Comparison of ENCODE assay signal across 8 cellular contexts in the genomic region with DNA sequence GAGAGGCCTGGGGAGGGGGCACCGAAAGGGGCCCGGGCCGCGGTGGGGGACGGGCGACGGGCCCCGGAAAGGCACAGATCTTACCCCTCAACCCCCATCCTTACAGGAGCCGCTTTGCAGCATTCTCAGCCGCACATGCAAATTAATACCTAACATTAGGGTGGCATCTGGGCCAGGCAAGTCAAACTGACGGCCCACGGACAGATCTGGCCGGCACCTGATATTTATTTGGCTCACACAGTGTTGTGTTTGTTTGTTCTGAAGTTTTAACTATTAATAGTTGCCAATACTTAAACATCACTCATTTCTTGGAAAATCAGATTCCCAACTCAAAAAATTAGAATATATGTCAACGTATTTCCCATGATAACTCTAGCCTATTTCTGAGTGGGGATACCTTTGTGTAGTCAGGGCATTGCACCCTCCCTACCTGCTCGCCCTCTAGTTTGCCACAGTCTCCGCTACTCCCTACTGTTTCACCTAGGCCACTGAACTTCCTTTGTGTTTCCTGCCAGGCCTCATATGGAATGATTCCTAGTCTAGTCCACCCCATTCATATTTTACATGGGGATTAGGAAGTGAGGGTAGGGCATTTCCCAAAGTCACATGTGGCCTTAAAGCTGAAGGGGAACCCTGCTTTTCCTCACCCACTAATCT.
A peak's percentile ranks its signal among the peaks of the same experiment; 100 is the strongest.
DNase-seq lines count a peak whose midpoint lies in the region; ATAC-seq, FAIRE-seq and TF ChIP-seq lines count a peak whose summit lies in the region.

No MANE protein-coding gene starts in this region.

- no peak overlapping the region for H3K27ac ChIP-seq in ACC112 (ENCODE audit: low read depth, low read length)
- H3K27ac ChIP-seq in adrenal gland: peak overlapping the region; percentile 16 to 87 (median 48)
- peak overlapping the region; percentile 74 for H3K27ac ChIP-seq in HepG2 (ENCODE audit: extremely low read length, insufficient read depth, low read length)
- peak overlapping the region; percentile 35 to 91 (median 86) for H3K27ac ChIP-seq in tibial nerve

- H3K4me3 ChIP-seq in ACC112 (ENCODE audit: low read depth, low read length) (peak overlapping the region; percentile 76), adrenal gland (peak overlapping the region in 2 of 4 donors; percentile 32 to 56), HepG2 (replicated peaks in 1 of 3; ENCODE audit: insufficient read depth in 1 of 3, low read depth in 2 of 3, low read length in 3 of 3) (peak overlapping the region; percentile 59 to 67 (median 66)), tibial nerve (peak overlapping the region; percentile 28 to 63 (median 49))

- TSS peak; percentile 79 for BruUV-seq in HepG2 (replicated peaks; lab: Mats Ljungman, UMichigan)

- peak overlapping the region; percentile 76 for H3K9ac ChIP-seq in HepG2 (ENCODE audit: insufficient read depth, low read depth, low read length)

- H3K79me2 ChIP-seq in ACC112 (ENCODE audit: control insufficient read depth, insufficient read depth, low read length, unreplicated experiment): no peaks in the 10 kb centered on the region
- no peaks in the 10 kb centered on the region for H3K79me2 ChIP-seq in HepG2 (ENCODE audit: insufficient read depth, low read length)

- no peaks in the 10 kb centered on the region for H3K9me3 ChIP-seq in adrenal gland (replicated peaks in 1 of 3)
- H3K9me3 ChIP-seq in HepG2 (ENCODE audit: low read length): no peaks in the 10 kb centered on the region
- H3K9me3 ChIP-seq in tibial nerve: peaks cover 0 to 6% (median 0%) of the 10 kb centered on the region in 4 donors

- intact Hi-C loops in adrenal gland (cut with DNase I) (loop anchor here (10.0 kb wide), 2 partner anchors 62 to 122 kb away; no protein-coding TSS in a partner anchor), HepG2 (cut with micrococcal nuclease; ENCODE audit: unreplicated experiment) (loop anchor here (2.0 kb wide), 1 partner anchor 40 kb away; no protein-coding TSS in a partner anchor)

- H2AFZ ChIP-seq in ACC112 (ENCODE audit: low read length, unreplicated experiment): peak overlapping the region; percentile 51
- no peak overlapping the region for H2AFZ ChIP-seq in HepG2 (ENCODE audit: low read length)

- in situ Hi-C loops in HepG2 (cut with HindIII; ENCODE audit: extremely low pct_ligation_motif_present, low pct_unique_long_range_greater_than_20kb): no loop called here

- WGBS in adrenal gland, 4 donors: 16 to 39% (median 19%) methylated on average over 6 to 16 of the region's 16 CpGs
- 13% methylated on average over 16 of the region's 16 CpGs for WGBS in HepG2 (ENCODE audit: low lambda C conversion rate)
- 16 to 26% methylated on average over 8 to 16 of the region's 16 CpGs for WGBS in tibial nerve, 2 donors

- TF ChIP-seq CTCF in adrenal gland (IDR thresholded peaks at IDR 0.05) (no peak), HepG2 (CRISPR knock-in tag; IDR thresholded peaks at IDR 0.05) (no peak), tibial nerve (IDR thresholded peaks at IDR 0.05) (no peak)

- no peak for TF ChIP-seq POLR2A in adrenal gland (IDR thresholded peaks at IDR 0.05)
- TF ChIP-seq POLR2A in HepG2 (IDR thresholded peaks at IDR 0.05; ENCODE audit: insufficient read depth in 1 of 2, low read depth in 2 of 2, low read length in 2 of 2): no peak
- TF ChIP-seq POLR2A in tibial nerve (IDR thresholded peaks at IDR 0.05): no peak

- H3K36me3 ChIP-seq in ACC112 (ENCODE audit: insufficient read depth, low read length): no peaks in the 10 kb centered on the region
- H3K36me3 ChIP-seq in adrenal gland (replicated peaks in 1 of 2): no peaks in the 10 kb centered on the region
- H3K36me3 ChIP-seq in HepG2 (replicated peaks in 1 of 2; ENCODE audit: control insufficient read depth in 1 of 2, insufficient read depth in 2 of 2, low read length in 2 of 2): no peaks in the 10 kb centered on the region
- no peaks in the 10 kb centered on the region for H3K36me3 ChIP-seq in tibial nerve

- CTCF ChIA-PET in HepG2 (lab: Yijun Ruan, JAX; ENCODE audit: low intra/inter-chr PET ratio, low total read pairs): no interaction called here

- TF ChIP-seq EP300 in HepG2 (IDR thresholded peaks at IDR 0.05; ENCODE audit: low read depth in 2 of 2, low read length in 2 of 2): no peak
- no peak for TF ChIP-seq EP300 in HepG2 (CRISPR knock-in tag; IDR thresholded peaks at IDR 0.05; ENCODE audit: borderline replicate concordance)
- TF ChIP-seq EP300 in tibial nerve (IDR thresholded peaks at IDR 0.05): no peak

- peak overlapping the region; percentile 76 for H3K4me2 ChIP-seq in HepG2 (ENCODE audit: low read depth, low read length)

- H3K4me1 ChIP-seq in ACC112 (ENCODE audit: control insufficient read depth, insufficient read depth, low read length, unreplicated experiment) (no peaks in the 10 kb centered on the region), adrenal gland (replicated peaks in 1 of 2) (peaks cover 0 to 16% of the 10 kb centered on the region in 2 donors), HepG2 (ENCODE audit: insufficient read depth, low read length) (peaks cover 55% of the 10 kb centered on the region), tibial nerve (peaks cover 0 to 21% (median 5%) of the 10 kb centered on the region in 4 donors)

- DNase-seq in GM19239 (ENCODE audit: insufficient read length, low spot score) (no peak), adrenal gland (no peak), HepG2 (ENCODE audit: low spot score) (no peak), tibial nerve (ENCODE audit: low spot score in 2 of 2) (no peak), globus pallidus (ENCODE audit: low spot score) (no peak)
- no peak for DNase-seq in stimulated activated CD4-positive, alpha-beta T cell treated with anti-CD3 and anti-CD28 coated beads, Interleukin-4, amount 100 ng/mL, for 1 hour

- FAIRE-seq in GM19239 (lab: Jason Lieb, UNC): peak; percentile 21
- no peak for FAIRE-seq in HepG2 (lab: Jason Lieb, UNC)

- POLR2A ChIA-PET in HepG2 (lab: Yijun Ruan, JAX): interaction anchor here (0.7 to 1.9 kb wide), 25 partner anchors 10 to 255 kb away, joined by 3 to 18 read pairs (median 3); a partner anchor contains a TSS

- ATAC-seq in HG03196 (IDR thresholded peaks at IDR 0.05; ENCODE audit: unreplicated experiment) (peak; percentile 47), HepG2 (peak; percentile 34; the same call in 2 of the 3 replicates)

- TF ChIP-seq RAD21 in HepG2 (CRISPR knock-in tag; IDR thresholded peaks at IDR 0.05): no peak

- H3K27me3 ChIP-seq in ACC112 (ENCODE audit: insufficient read depth, low read length) (no peaks in the 10 kb centered on the region), adrenal gland (no peaks in the 10 kb centered on the region), HepG2 (ENCODE audit: control insufficient read depth in 1 of 2, insufficient read depth in 2 of 2, low read length in 2 of 2) (no peaks in the 10 kb centered on the region), tibial nerve (no peaks in the 10 kb centered on the region)

- H4K20me1 ChIP-seq in HepG2 (ENCODE audit: insufficient read depth, low read length): no peaks in the 10 kb centered on the region

TF ChIP-seq in HepG2, 621 proteins besides CTCF, POLR2A, EP300 and RAD21 (continues in another document):
- TF ChIP-seq ZNF180 (CRISPR knock-in tag; IDR thresholded peaks at IDR 0.05; ENCODE audit: borderline replicate concordance, low read depth) (peak; percentile 100; the same call in 1 of the 2 replicates), ZNF816 (CRISPR knock-in tag; IDR thresholded peaks at IDR 0.05; ENCODE audit: borderline replicate concordance) (no peak; the same call in 1 of the 2 replicates), SP4 (CRISPR knock-in tag; IDR thresholded peaks at IDR 0.05) (no peak), ZFP36 (IDR thresholded peaks at IDR 0.05; ENCODE audit: borderline replicate concordance, low read depth, low read length, partially characterized antibody) (peak; percentile 33), ZSCAN30 (CRISPR knock-in tag; IDR thresholded peaks at IDR 0.05) (0 out of 2 replicates have a peak, but pooled peaks have one; percentile 1)
- TF ChIP-seq, protein P1, sequence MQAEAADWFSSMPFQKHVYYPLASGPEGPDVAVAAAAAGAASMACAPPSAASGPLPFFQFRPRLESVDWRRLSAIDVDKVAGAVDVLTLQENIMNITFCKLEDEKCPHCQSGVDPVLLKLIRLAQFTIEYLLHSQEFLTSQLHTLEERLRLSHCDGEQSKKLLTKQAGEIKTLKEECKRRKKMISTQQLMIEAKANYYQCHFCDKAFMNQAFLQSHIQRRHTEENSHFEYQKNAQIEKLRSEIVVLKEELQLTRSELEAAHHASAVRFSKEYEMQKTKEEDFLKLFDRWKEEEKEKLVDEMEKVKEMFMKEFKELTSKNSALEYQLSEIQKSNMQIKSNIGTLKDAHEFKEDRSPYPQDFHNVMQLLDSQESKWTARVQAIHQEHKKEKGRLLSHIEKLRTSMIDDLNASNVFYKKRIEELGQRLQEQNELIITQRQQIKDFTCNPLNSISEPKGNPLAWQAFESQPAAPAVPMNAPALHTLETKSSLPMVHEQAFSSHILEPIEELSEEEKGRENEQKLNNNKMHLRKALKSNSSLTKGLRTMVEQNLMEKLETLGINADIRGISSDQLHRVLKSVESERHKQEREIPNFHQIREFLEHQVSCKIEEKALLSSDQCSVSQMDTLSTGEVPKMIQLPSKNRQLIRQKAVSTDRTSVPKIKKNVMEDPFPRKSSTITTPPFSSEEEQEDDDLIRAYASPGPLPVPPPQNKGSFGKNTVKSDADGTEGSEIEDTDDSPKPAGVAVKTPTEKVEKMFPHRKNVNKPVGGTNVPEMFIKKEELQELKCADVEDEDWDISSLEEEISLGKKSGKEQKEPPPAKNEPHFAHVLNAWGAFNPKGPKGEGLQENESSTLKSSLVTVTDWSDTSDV (CRISPR knock-in tag; IDR thresholded peaks at IDR 0.05): peak; percentile 2; the same call in 1 of the 2 replicates
- TF ChIP-seq, protein P2, sequence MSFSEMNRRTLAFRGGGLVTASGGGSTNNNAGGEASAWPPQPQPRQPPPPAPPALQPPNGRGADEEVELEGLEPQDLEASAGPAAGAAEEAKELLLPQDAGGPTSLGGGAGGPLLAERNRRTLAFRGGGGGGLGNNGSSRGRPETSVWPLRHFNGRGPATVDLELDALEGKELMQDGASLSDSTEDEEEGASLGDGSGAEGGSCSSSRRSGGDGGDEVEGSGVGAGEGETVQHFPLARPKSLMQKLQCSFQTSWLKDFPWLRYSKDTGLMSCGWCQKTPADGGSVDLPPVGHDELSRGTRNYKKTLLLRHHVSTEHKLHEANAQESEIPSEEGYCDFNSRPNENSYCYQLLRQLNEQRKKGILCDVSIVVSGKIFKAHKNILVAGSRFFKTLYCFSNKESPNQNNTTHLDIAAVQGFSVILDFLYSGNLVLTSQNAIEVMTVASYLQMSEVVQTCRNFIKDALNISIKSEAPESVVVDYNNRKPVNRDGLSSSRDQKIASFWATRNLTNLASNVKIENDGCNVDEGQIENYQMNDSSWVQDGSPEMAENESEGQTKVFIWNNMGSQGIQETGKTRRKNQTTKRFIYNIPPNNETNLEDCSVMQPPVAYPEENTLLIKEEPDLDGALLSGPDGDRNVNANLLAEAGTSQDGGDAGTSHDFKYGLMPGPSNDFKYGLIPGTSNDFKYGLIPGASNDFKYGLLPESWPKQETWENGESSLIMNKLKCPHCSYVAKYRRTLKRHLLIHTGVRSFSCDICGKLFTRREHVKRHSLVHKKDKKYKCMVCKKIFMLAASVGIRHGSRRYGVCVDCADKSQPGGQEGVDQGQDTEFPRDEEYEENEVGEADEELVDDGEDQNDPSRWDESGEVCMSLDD (CRISPR knock-in tag; IDR thresholded peaks at IDR 0.05; ENCODE audit: borderline replicate concordance): 0 out of 2 replicates have a peak, but pooled peaks have one; percentile 37
